Comparison of ENCODE assay signal across 22 cellular contexts in genomic region chr3:118946449-118946848, GRCh38.
"Had no signal": no experiment of that assay in that cellular context is flagged by ENCODE, and none has a peak within 500 bp of the region (broad histone marks: within the 10 kb centered on the region; RNA-seq: fewer than 3 reads in every experiment).

No MANE protein-coding gene starts in this region.

- H3K4me3 Mint-ChIP-seq: naive B cell, nephron had no signal

- ATAC-seq: heart left ventricle, left colon, left ventricle myocardium superior, psoas muscle, sciatic nerve had no signal

- H3K9me3 Mint-ChIP-seq: naive B cell, nephron had no signal

- H3K9me3 ChIP-seq: heart left ventricle, neutrophil, psoas muscle, suprapubic skin, thyroid gland, upper lobe of left lung, uterus had no signal

- H3K36me3 Mint-ChIP-seq: naive B cell had no signal

- H3K27ac ChIP-seq: heart left ventricle, neutrophil, psoas muscle, suprapubic skin, thyroid gland, upper lobe of left lung, uterus had no signal

- H3K27me3 ChIP-seq: heart left ventricle, neutrophil, suprapubic skin, thyroid gland, upper lobe of left lung, uterus had no signal

- H3K36me3 ChIP-seq: heart left ventricle, neutrophil, suprapubic skin, thyroid gland, upper lobe of left lung, uterus had no signal

- H3K4me1 Mint-ChIP-seq: naive B cell had no signal

- H3K27ac Mint-ChIP-seq: naive B cell, nephron had no signal

- H3K4me3 ChIP-seq: heart left ventricle, lung, psoas muscle, suprapubic skin, thyroid gland, upper lobe of left lung, uterus had no signal

- DNase-seq: dermis blood vessel endothelial cell; erythroblast; foreskin melanocyte; heart left ventricle; hippocampal formation; left colon; left ventricle myocardium superior; mesenchymal stem cell; naive B cell; psoas muscle; retina; stimulated activated CD4-positive, alpha-beta T cell treated with anti-CD3 and anti-CD28 coated beads, Interleukin-2, amount 100 ng/mL, for 24 hours; stimulated activated CD4-positive, alpha-beta T cell treated with anti-CD3 and anti-CD28 coated beads, Interleukin-4, amount 100 ng/mL, for 4 hours; stimulated activated naive CD4-positive, alpha-beta T cell; thyroid gland; uterus had no signal
